In genomic region chr12:51196547-51196946, GRCh38 we compare ENCODE assay signal across 19 cellular contexts.
"Had no signal": no experiment of that assay in that cellular context is flagged by ENCODE, and none has a peak within 500 bp of the region (broad histone marks: within the 10 kb centered on the region; RNA-seq: fewer than 3 reads in every experiment).

No MANE protein-coding gene starts in this region.

- H3K4me3 Mint-ChIP-seq: effector memory CD8-positive, alpha-beta T cell; natural killer cell; stimulated activated naive CD8-positive, alpha-beta T cell treated with anti-CD3 and anti-CD28 coated beads, Interleukin-15, amount 100 ng/mL, for 72 hours had no signal

- H3K27me3 ChIP-seq: right lobe of liver, suprapubic skin, transverse colon, upper lobe of right lung, uterus had no signal

- ATAC-seq: effector memory CD8-positive, alpha-beta T cell; left colon; left ventricle myocardium superior; lower lobe of right lung; natural killer cell; psoas muscle; right lobe of liver; stimulated activated naive CD8-positive, alpha-beta T cell treated with anti-CD3 and anti-CD28 coated beads, Interleukin-15, amount 100 ng/mL, for 72 hours had no signal

- H3K36me3 ChIP-seq: right lobe of liver, transverse colon, upper lobe of right lung, uterus had no signal

- H3K9me3 Mint-ChIP-seq: effector memory CD8-positive, alpha-beta T cell; natural killer cell; stimulated activated naive CD8-positive, alpha-beta T cell treated with anti-CD3 and anti-CD28 coated beads, Interleukin-15, amount 100 ng/mL, for 72 hours had no signal

- H3K4me1 ChIP-seq: lower lobe of right lung, psoas muscle, right lobe of liver, suprapubic skin, transverse colon, upper lobe of right lung, uterus had no signal

- H3K27me3 Mint-ChIP-seq: effector memory CD8-positive, alpha-beta T cell; stimulated activated naive CD8-positive, alpha-beta T cell treated with anti-CD3 and anti-CD28 coated beads, Interleukin-15, amount 100 ng/mL, for 72 hours had no signal

- H3K4me1 Mint-ChIP-seq: natural killer cell; stimulated activated naive CD8-positive, alpha-beta T cell treated with anti-CD3 and anti-CD28 coated beads, Interleukin-15, amount 100 ng/mL, for 72 hours had no signal

- H3K27ac ChIP-seq: lower lobe of right lung, psoas muscle, right lobe of liver, suprapubic skin, transverse colon, upper lobe of right lung, uterus had no signal

- H3K4me3 ChIP-seq: lower lobe of right lung, psoas muscle, right lobe of liver, smooth muscle cell, suprapubic skin, transverse colon, upper lobe of right lung, uterus had no signal

- H3K9me3 ChIP-seq: lower lobe of right lung, psoas muscle, right lobe of liver, suprapubic skin, transverse colon, upper lobe of right lung, uterus had no signal

- H3K4me2 ChIP-seq: smooth muscle cell had no signal

- DNase-seq: cortex of kidney; effector memory CD8-positive, alpha-beta T cell; left colon; left ventricle myocardium superior; lower lobe of right lung; natural killer cell; psoas muscle; right lobe of liver; stimulated activated CD4-positive, alpha-beta T cell treated with anti-CD3 and anti-CD28 coated beads, Interleukin-12 subunit alpha, Interleukin-12 subunit beta, amount 100 ng/mL, for 4 hours; stimulated activated CD4-positive, alpha-beta T cell treated with anti-CD3 and anti-CD28 coated beads, Interleukin-1b, Interleukin-23, amount 100 ng/mL, for 48 hours; stimulated activated CD4-positive, alpha-beta T cell treated with anti-CD3 and anti-CD28 coated beads, Interleukin-4, amount 100 ng/mL, for 1 hour; stimulated activated CD8-positive, alpha-beta memory T cell treated with anti-CD3 and anti-CD28 coated beads, Interleukin-4, amount 100 ng/mL, for 48 hours; stimulated activated naive CD4-positive, alpha-beta T cell; stimulated activated naive CD8-positive, alpha-beta T cell treated with anti-CD3 and anti-CD28 coated beads, Interleukin-15, amount 100 ng/mL, for 72 hours; transverse colon; upper lobe of right lung; uterus had no signal

- H3K36me3 Mint-ChIP-seq: natural killer cell had no signal

- H3K27ac Mint-ChIP-seq: effector memory CD8-positive, alpha-beta T cell; natural killer cell had no signal
